ENCODE assay signal across 2 cellular contexts in genomic region chr10:98270026-98270740, GRCh38.
TF ChIP-seq lines count a peak whose summit lies in the region.

No MANE protein-coding gene starts in this region.

TF ChIP-seq in SK-N-SH, 30 proteins besides CTCF, POLR2A, EP300 and RAD21 (continued from another document):
- TF ChIP-seq IRF3 (IDR thresholded peaks at IDR 0.05; ENCODE audit: low read depth, low read length) (no peak), YY1 (IDR thresholded peaks at IDR 0.05; ENCODE audit: low read depth) (no peak), FOXJ3 (CRISPR knock-in tag; IDR thresholded peaks at IDR 0.05) (no peak), RFX5 (IDR thresholded peaks at IDR 0.05; ENCODE audit: low read length) (no peak), GABPA (IDR thresholded peaks at IDR 0.05; ENCODE audit: low read depth) (no peak), POLR2AphosphoS5 (IDR thresholded peaks at IDR 0.05; ENCODE audit: low read depth, low read length) (no peak), TAF1 (IDR thresholded peaks at IDR 0.05; ENCODE audit: borderline replicate concordance, low read depth, low read length) (no peak), USF1 (IDR thresholded peaks at IDR 0.05; ENCODE audit: borderline replicate concordance, low read depth) (no peak)

TF ChIP-seq in SK-N-SH treated with all-trans-retinoic acid at 6 μM for 48 hours, 23 proteins besides CTCF, POLR2A, EP300 and RAD21 (continued from another document):
- no peak for TF ChIP-seq PATZ1 (CRISPR knock-in tag; IDR thresholded peaks at IDR 0.05; ENCODE audit: borderline replicate concordance)
- no peak for TF ChIP-seq PPARA (CRISPR knock-in tag; IDR thresholded peaks at IDR 0.05; ENCODE audit: borderline replicate concordance)
